Comparison of ENCODE assay signal across 10 cellular contexts in the genomic region with DNA sequence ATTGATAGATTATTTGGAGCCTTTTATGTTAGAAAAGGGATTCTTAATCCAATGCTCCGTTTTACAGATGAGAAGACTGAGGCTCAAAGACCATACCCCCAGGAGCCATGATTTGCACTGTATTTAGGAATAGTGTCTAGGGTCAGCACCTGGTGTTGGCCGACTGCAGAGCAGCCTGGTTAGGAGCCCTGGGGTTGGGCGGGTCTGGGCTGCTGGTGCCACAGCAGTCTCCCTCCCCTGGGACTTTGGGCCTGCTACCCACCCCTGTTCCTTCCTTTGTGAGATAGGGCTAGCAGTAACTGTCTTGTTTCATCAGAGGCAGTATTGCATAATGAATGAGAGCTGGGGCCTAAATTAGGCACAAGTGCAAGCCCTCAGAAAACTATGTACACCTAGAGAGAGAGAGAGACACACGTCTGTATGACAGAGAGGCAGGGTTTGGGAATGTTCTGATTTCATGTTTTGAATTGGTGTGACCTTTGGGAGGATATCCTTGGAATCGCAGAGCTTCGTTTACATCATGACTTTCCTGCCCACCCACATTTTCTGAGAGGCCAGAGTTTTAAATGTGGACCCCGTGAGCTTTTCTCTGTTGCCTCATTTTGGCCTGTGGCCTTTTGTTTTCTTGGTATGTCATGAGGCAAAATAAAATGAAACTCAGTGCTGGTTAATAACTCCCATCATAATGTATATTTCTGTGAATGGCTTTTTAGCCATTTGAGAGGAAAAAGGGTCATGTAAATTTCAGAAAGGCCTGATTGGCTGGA.
DNase-seq lines count a peak whose midpoint lies in the region; ATAC-seq and TF ChIP-seq lines count a peak whose summit lies in the region.
"Had no signal": no experiment of that assay in that cellular context is flagged by ENCODE, and none has a peak within 500 bp of the region (broad histone marks: within the 10 kb centered on the region; RNA-seq: fewer than 3 reads in every experiment).

No MANE protein-coding gene starts in this region.

- H4K20me1 ChIP-seq in OCI-LY7 (ENCODE audit: insufficient read depth, low read length), result no peaks in the 10 kb centered on the region

- H3K4me3 Mint-ChIP-seq in activated T-helper 1 cell treated with anti-CD3 and anti-CD28 coated beads, Interleukin-12 subunit alpha, Interleukin-12 subunit beta, Interleukin-2, Interleukin-4 antibody, amounts not matched to agents 30 ng/mL and 10 ng/mL and 1 ng/mL, durations not matched to agents 14 hours and 24 hours and 36 hours, result no peak overlapping the region
- H3K4me3 Mint-ChIP-seq: activated CD4-positive, alpha-beta T cell treated with anti-CD3 and anti-CD28 coated beads, Interleukin-2, amount 10 ng/mL, durations not matched to agents 7 days and 5 days had no signal

- H3K27ac Mint-ChIP-seq in activated T-helper 1 cell treated with anti-CD3 and anti-CD28 coated beads, Interleukin-12 subunit alpha, Interleukin-12 subunit beta, Interleukin-2, Interleukin-4 antibody, amounts not matched to agents 30 ng/mL and 10 ng/mL and 1 ng/mL, durations not matched to agents 14 hours and 24 hours and 36 hours, result no peak overlapping the region

- H3K4me2 ChIP-seq in OCI-LY7 (ENCODE audit: low read length), result no peak overlapping the region

- BruUV-seq in OCI-LY7 (replicated peaks; lab: Mats Ljungman, UMichigan), result no TSS peak

- H3K79me2 ChIP-seq in OCI-LY7 (ENCODE audit: insufficient read depth, low read depth, low read length), result 0 out of 2 replicates have a peak, but pooled peaks cover 4% of the 10 kb centered on the region

- TF ChIP-seq CTCF in GM20000 (IDR thresholded peaks at IDR 0.05; ENCODE audit: extremely low read depth, missing control alignments), result peak; percentile 1
- TF ChIP-seq CTCF in OCI-LY7 (conservative IDR thresholded peaks at IDR 0.05; ENCODE audit: low read length), result no peak
- TF ChIP-seq CTCF in gastroesophageal sphincter (IDR thresholded peaks at IDR 0.05), result peak in 1 of 4 experiments; percentile 6
- no peak for TF ChIP-seq CTCF in sigmoid colon (IDR thresholded peaks at IDR 0.05)

- H3K9me3 Mint-ChIP-seq in activated T-helper 1 cell treated with anti-CD3 and anti-CD28 coated beads, Interleukin-12 subunit alpha, Interleukin-12 subunit beta, Interleukin-2, Interleukin-4 antibody, amounts not matched to agents 30 ng/mL and 10 ng/mL and 1 ng/mL, durations not matched to agents 14 hours and 24 hours and 36 hours, result no peaks in the 10 kb centered on the region
- H3K9me3 Mint-ChIP-seq: activated CD4-positive, alpha-beta T cell treated with anti-CD3 and anti-CD28 coated beads, Interleukin-2, amount 10 ng/mL, durations not matched to agents 7 days and 5 days had no signal

- TF ChIP-seq POLR2A in gastroesophageal sphincter (IDR thresholded peaks at IDR 0.05), result no peak
- no peak for TF ChIP-seq POLR2A in sigmoid colon (IDR thresholded peaks at IDR 0.05)

- 37 to 43% methylated on average over 4 to 6 of the region's 7 CpGs for WGBS in gastroesophageal sphincter (ENCODE audit: low coverage in 1 of 2), 2 donors
- 63 to 72% methylated on average over 7 of the region's 7 CpGs for WGBS in sigmoid colon, 2 donors

- CTCF ChIA-PET in OCI-LY7 (lab: Charles Lee; ENCODE audit: unreplicated experiment), result no interaction called here

- H2AFZ ChIP-seq in OCI-LY7 (ENCODE audit: low read length), result no peak overlapping the region

- H3K36me3 ChIP-seq in OCI-LY7 (ENCODE audit: insufficient read depth, low read length) (peaks cover 100% of the 10 kb centered on the region), gastroesophageal sphincter (peaks cover 0 to 45% of the 10 kb centered on the region in 2 donors), sigmoid colon (peaks cover 0 to 52% (median 16%) of the 10 kb centered on the region in 4 donors)

- H3K9me3 ChIP-seq in OCI-LY7 (ENCODE audit: low read length) (no peaks in the 10 kb centered on the region), gastroesophageal sphincter (no peaks in the 10 kb centered on the region), sigmoid colon (no peaks in the 10 kb centered on the region)
- H3K9me3 ChIP-seq: ascending aorta had no signal

- POLR2A ChIA-PET in OCI-LY7 (lab: Charles Lee), result interaction anchor here (1.0 kb wide), 1 partner anchor 11 kb away, joined by 3 read pairs; no protein-coding TSS in a partner anchor

- H3K36me3 Mint-ChIP-seq in activated T-helper 1 cell treated with anti-CD3 and anti-CD28 coated beads, Interleukin-12 subunit alpha, Interleukin-12 subunit beta, Interleukin-2, Interleukin-4 antibody, amounts not matched to agents 30 ng/mL and 10 ng/mL and 1 ng/mL, durations not matched to agents 14 hours and 24 hours and 36 hours (ENCODE audit: low read depth), result peaks cover 25% of the 10 kb centered on the region

- H3K27me3 Mint-ChIP-seq in activated T-helper 1 cell treated with anti-CD3 and anti-CD28 coated beads, Interleukin-12 subunit alpha, Interleukin-12 subunit beta, Interleukin-2, Interleukin-4 antibody, amounts not matched to agents 30 ng/mL and 10 ng/mL and 1 ng/mL, durations not matched to agents 14 hours and 24 hours and 36 hours (ENCODE audit: insufficient read depth), result no peaks in the 10 kb centered on the region
- H3K27me3 Mint-ChIP-seq: activated CD4-positive, alpha-beta T cell treated with anti-CD3 and anti-CD28 coated beads, Interleukin-2, amount 10 ng/mL, durations not matched to agents 7 days and 5 days had no signal

- H3K4me3 ChIP-seq in OCI-LY7 (ENCODE audit: low read depth, low read length, poor library complexity, severe bottlenecking) (no peak overlapping the region), gastroesophageal sphincter (no peak overlapping the region), sigmoid colon (no peak overlapping the region)
- H3K4me3 ChIP-seq: ascending aorta had no signal

- H3K9me2 ChIP-seq in OCI-LY7 (ENCODE audit: insufficient read depth, low read length), result no peaks in the 10 kb centered on the region

- peaks cover 6% of the 10 kb centered on the region for H3K4me1 ChIP-seq in OCI-LY7 (ENCODE audit: insufficient read depth, low read length, poor library complexity, severe bottlenecking)
- H3K4me1 ChIP-seq in gastroesophageal sphincter, result peaks cover 0 to 46% (median 6%) of the 10 kb centered on the region in 3 donors
- peaks cover 0 to 70% (median 29%) of the 10 kb centered on the region in 4 donors for H3K4me1 ChIP-seq in sigmoid colon

- peak; percentile 77 for ATAC-seq in gastroesophageal sphincter

- peak overlapping the region; percentile 6 for H3K27ac ChIP-seq in OCI-LY7 (ENCODE audit: low read depth, low read length, poor library complexity, severe bottlenecking)
- H3K27ac ChIP-seq in gastroesophageal sphincter, result peak overlapping the region in 3 of 4 donors; percentile 4 to 21 (median 6)
- H3K27ac ChIP-seq in sigmoid colon, result peak overlapping the region in 3 of 4 donors; percentile 47 to 58 (median 55)

- H3K27me3 ChIP-seq in gastroesophageal sphincter (no peaks in the 10 kb centered on the region), sigmoid colon (no peaks in the 10 kb centered on the region)
- H3K27me3 ChIP-seq: ascending aorta had no signal

- intact Hi-C loops in OCI-LY7 (cut with micrococcal nuclease; ENCODE audit: unreplicated experiment) (no loop called here), sigmoid colon (cut with DNase I) (no loop called here)
- intact Hi-C loops in activated T-helper 1 cell treated with anti-CD3 and anti-CD28 coated beads, Interleukin-12 subunit alpha, Interleukin-12 subunit beta, Interleukin-2, Interleukin-4 antibody, amounts not matched to agents 30 ng/mL and 10 ng/mL and 1 ng/mL, durations not matched to agents 14 hours and 24 hours and 36 hours (cut with micrococcal nuclease), result no loop called here

- TF ChIP-seq EP300 in gastroesophageal sphincter (IDR thresholded peaks at IDR 0.05) (no peak), sigmoid colon (IDR thresholded peaks at IDR 0.05) (no peak)

- H3K4me1 Mint-ChIP-seq in activated T-helper 1 cell treated with anti-CD3 and anti-CD28 coated beads, Interleukin-12 subunit alpha, Interleukin-12 subunit beta, Interleukin-2, Interleukin-4 antibody, amounts not matched to agents 30 ng/mL and 10 ng/mL and 1 ng/mL, durations not matched to agents 14 hours and 24 hours and 36 hours (ENCODE audit: low read depth), result peaks cover 49% of the 10 kb centered on the region

- DNase-seq in GM20000 (ENCODE audit: low spot score) (peak; percentile 36), OCI-LY7 (ENCODE audit: low spot score) (peak; percentile 33), sigmoid colon (no peak), DMS79 treated with DMSO at 0.1 percent for 48 hours (lab: John Stamatoyannopoulos, UW) (no peak), inferior parietal cortex (ENCODE audit: extremely low spot score) (no peak), NCI-H446 (lab: John Stamatoyannopoulos, UW) (no peak)
- no peak for DNase-seq in activated T-helper 1 cell treated with anti-CD3 and anti-CD28 coated beads, Interleukin-12 subunit alpha, Interleukin-12 subunit beta, Interleukin-2, Interleukin-4 antibody, amounts not matched to agents 30 ng/mL and 10 ng/mL and 1 ng/mL, durations not matched to agents 14 hours and 24 hours and 36 hours (ENCODE audit: low spot score)
- DNase-seq: activated CD4-positive, alpha-beta T cell treated with anti-CD3 and anti-CD28 coated beads, Interleukin-2, amount 10 ng/mL, durations not matched to agents 7 days and 5 days had no signal

Comparison
In these comparisons a context has a peak if more than half of its experiments do, and no peak if none do; other contexts are left out.
1. DNase-seq: peak in GM20000 (single experiment) and OCI-LY7 (single experiment); none in sigmoid colon (single experiment), activated T-helper 1 cell treated with anti-CD3 and anti-CD28 coated beads, Interleukin-12 subunit alpha, Interleukin-12 subunit beta, Interleukin-2, Interleukin-4 antibody, amounts not matched to agents 30 ng/mL and 10 ng/mL and 1 ng/mL, durations not matched to agents 14 hours and 24 hours and 36 hours (single experiment), DMS79 treated with DMSO at 0.1 percent for 48 hours (single experiment), inferior parietal cortex (single experiment) and NCI-H446 (0 of 2).
2. Peak in every context shown above with its lines, with median percentiles within 50 percentile points of each other: H3K27ac ChIP-seq.